Comparison of ENCODE assay signal across 1 cellular context in genomic region chr10:21533577-21534475, GRCh38.
A peak's percentile ranks its signal among the peaks of the same experiment; 100 is the strongest.
TF ChIP-seq lines count a peak whose summit lies in the region.

TSS of gene MLLT10 (plus strand) at chr10:21534232. CDS start at chr10:21534645, 413 bp downstream.

TF ChIP-seq in HepG2, 621 proteins besides CTCF, POLR2A, EP300 and RAD21 (continued from another document and continues in another):
- TF ChIP-seq RNF219 (CRISPR knock-in tag; IDR thresholded peaks at IDR 0.05) (no peak), KDM5B (CRISPR knock-in tag; IDR thresholded peaks at IDR 0.05; ENCODE audit: borderline replicate concordance) (peak; percentile 85), IKZF4 (CRISPR knock-in tag; IDR thresholded peaks at IDR 0.05; ENCODE audit: borderline replicate concordance, low read depth, not compliant biosample characterization) (no peak), NRL (CRISPR knock-in tag; IDR thresholded peaks at IDR 0.05; ENCODE audit: borderline replicate concordance) (peak; percentile 88; the same call in 1 of the 2 replicates), NBN (conservative IDR thresholded peaks at IDR 0.05) (no peak), MAZ (IDR thresholded peaks at IDR 0.05; ENCODE audit: borderline replicate concordance, low read depth, low read length) (peak; percentile 88), MAZ (CRISPR knock-in tag; IDR thresholded peaks at IDR 0.05; ENCODE audit: low read depth) (peak; percentile 99), MTA3 (CRISPR knock-in tag; IDR thresholded peaks at IDR 0.05) (no peak), KLF9 (CRISPR knock-in tag; IDR thresholded peaks at IDR 0.05; ENCODE audit: low read depth) (no peak), TEAD3 (CRISPR knock-in tag; optimal IDR thresholded peaks at IDR 0.05; ENCODE audit: borderline replicate concordance) (peak; percentile 31), POLR2G (IDR thresholded peaks at IDR 0.05; ENCODE audit: low read depth, low read length) (peak; percentile 92), LRRFIP1 (CRISPR knock-in tag; conservative IDR thresholded peaks at IDR 0.05) (no peak), EHMT2 (IDR thresholded peaks at IDR 0.05; ENCODE audit: borderline replicate concordance, low read depth, low read length) (no peak), MAFG (CRISPR knock-in tag; IDR thresholded peaks at IDR 0.05) (no peak), ZNF543 (CRISPR knock-in tag; IDR thresholded peaks at IDR 0.05) (peak; percentile 94), SNAI1 (CRISPR knock-in tag; IDR thresholded peaks at IDR 0.05; ENCODE audit: borderline replicate concordance) (no peak), ZNF629 (CRISPR knock-in tag; conservative IDR thresholded peaks at IDR 0.05) (peak; percentile 72), ZSCAN30 (CRISPR knock-in tag; IDR thresholded peaks at IDR 0.05) (no peak), ZNF296 (CRISPR knock-in tag; conservative IDR thresholded peaks at IDR 0.05) (no peak), TOPORS (CRISPR knock-in tag; IDR thresholded peaks at IDR 0.05) (peak; percentile 79; the same call in 1 of the 2 replicates), PHF20 (CRISPR knock-in tag; IDR thresholded peaks at IDR 0.05) (peak; percentile 33; the same call in 1 of the 2 replicates), AKNA (CRISPR knock-in tag; IDR thresholded peaks at IDR 0.05; ENCODE audit: borderline replicate concordance) (no peak), SP4 (CRISPR knock-in tag; IDR thresholded peaks at IDR 0.05) (peak; percentile 84), ZNF770 (CRISPR knock-in tag; IDR thresholded peaks at IDR 0.05) (no peak), ZNF276 (CRISPR knock-in tag; IDR thresholded peaks at IDR 0.05; ENCODE audit: low read depth) (peak; percentile 95), NR1H2 (CRISPR knock-in tag; IDR thresholded peaks at IDR 0.05; ENCODE audit: borderline replicate concordance, low read depth) (no peak), ZNF282 (IDR thresholded peaks at IDR 0.05; ENCODE audit: partially characterized antibody) (no peak), HMG20B (CRISPR knock-in tag; conservative IDR thresholded peaks at IDR 0.05) (0 out of 2 replicates have a peak, but pooled peaks have one; percentile 25), USF2 (IDR thresholded peaks at IDR 0.05; ENCODE audit: low read depth, low read length) (no peak), USF2 (CRISPR knock-in tag; IDR thresholded peaks at IDR 0.05; ENCODE audit: borderline replicate concordance) (peak; percentile 50; the same call in 1 of the 2 replicates), HDAC6 (IDR thresholded peaks at IDR 0.05; ENCODE audit: low read depth, low read length) (no peak), ZSCAN9 (CRISPR knock-in tag; IDR thresholded peaks at IDR 0.05; ENCODE audit: borderline replicate concordance) (0 out of 2 replicates have a peak, but pooled peaks have one; percentile 9)
- TF ChIP-seq, protein P1, sequence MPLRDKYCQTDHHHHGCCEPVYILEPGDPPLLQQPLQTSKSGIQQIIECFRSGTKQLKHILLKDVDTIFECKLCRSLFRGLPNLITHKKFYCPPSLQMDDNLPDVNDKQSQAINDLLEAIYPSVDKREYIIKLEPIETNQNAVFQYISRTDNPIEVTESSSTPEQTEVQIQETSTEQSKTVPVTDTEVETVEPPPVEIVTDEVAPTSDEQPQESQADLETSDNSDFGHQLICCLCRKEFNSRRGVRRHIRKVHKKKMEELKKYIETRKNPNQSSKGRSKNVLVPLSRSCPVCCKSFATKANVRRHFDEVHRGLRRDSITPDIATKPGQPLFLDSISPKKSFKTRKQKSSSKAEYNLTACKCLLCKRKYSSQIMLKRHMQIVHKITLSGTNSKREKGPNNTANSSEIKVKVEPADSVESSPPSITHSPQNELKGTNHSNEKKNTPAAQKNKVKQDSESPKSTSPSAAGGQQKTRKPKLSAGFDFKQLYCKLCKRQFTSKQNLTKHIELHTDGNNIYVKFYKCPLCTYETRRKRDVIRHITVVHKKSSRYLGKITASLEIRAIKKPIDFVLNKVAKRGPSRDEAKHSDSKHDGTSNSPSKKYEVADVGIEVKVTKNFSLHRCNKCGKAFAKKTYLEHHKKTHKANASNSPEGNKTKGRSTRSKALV (CRISPR knock-in tag; IDR thresholded peaks at IDR 0.05): peak; percentile 74
- TF ChIP-seq, protein P2, sequence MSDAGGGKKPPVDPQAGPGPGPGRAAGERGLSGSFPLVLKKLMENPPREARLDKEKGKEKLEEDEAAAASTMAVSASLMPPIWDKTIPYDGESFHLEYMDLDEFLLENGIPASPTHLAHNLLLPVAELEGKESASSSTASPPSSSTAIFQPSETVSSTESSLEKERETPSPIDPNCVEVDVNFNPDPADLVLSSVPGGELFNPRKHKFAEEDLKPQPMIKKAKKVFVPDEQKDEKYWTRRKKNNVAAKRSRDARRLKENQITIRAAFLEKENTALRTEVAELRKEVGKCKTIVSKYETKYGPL (CRISPR knock-in tag; IDR thresholded peaks at IDR 0.05): peak; percentile 55; the same call in 1 of the 2 replicates
